ENCODE assay signal across 1 cellular context in the genomic region with DNA sequence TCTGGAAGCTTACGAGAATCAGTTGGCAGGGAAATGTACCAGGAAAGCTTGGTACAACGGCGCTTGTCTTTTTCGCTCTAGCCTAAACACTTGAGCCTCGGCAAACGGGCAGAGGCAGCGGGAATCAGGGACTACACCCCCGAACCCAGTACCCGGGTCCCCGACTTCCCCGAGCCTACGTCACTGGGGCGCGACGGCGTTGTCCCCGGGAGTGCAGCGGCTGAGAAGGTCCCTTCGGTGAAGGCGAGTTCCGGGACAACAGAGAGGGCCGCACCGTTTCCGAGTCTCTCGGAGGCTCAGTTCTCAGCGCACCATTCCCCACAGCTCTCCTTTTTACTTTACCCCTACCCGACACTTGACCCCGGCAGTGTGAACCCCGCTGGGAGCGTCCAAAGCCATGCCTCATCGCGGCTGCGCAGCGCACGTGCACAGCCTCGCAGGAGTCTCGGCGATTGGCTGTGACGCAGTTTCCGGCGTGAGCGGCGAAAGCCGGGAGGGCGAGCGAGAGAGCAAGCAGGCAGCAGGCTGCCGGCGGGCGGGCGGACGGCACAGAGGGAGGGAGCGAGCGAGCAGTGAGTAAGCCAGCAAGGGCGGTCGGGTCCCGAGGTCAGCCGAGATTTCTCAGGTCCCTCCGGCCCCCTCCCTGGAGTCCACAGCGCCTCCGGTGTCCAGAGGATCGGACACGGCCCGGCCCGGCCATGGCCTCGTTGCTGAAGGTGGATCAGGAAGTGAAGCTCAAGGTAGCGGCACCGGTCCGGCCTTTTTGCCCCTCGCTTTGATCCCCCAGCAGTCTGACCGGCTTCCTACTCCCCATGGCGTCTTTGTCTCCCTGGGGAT.
TF ChIP-seq lines count a peak whose summit lies in the region.

A gene with protein sequence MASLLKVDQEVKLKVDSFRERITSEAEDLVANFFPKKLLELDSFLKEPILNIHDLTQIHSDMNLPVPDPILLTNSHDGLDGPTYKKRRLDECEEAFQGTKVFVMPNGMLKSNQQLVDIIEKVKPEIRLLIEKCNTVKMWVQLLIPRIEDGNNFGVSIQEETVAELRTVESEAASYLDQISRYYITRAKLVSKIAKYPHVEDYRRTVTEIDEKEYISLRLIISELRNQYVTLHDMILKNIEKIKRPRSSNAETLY (plus strand): TSS at position 464 of the 837 bp plus-strand sequence. CDS start 235 bp downstream, at position 699.

TF ChIP-seq in K562, 482 proteins besides CTCF, POLR2A, EP300 and RAD21 (continued from another document and continues in another):
- TF ChIP-seq, protein P1, sequence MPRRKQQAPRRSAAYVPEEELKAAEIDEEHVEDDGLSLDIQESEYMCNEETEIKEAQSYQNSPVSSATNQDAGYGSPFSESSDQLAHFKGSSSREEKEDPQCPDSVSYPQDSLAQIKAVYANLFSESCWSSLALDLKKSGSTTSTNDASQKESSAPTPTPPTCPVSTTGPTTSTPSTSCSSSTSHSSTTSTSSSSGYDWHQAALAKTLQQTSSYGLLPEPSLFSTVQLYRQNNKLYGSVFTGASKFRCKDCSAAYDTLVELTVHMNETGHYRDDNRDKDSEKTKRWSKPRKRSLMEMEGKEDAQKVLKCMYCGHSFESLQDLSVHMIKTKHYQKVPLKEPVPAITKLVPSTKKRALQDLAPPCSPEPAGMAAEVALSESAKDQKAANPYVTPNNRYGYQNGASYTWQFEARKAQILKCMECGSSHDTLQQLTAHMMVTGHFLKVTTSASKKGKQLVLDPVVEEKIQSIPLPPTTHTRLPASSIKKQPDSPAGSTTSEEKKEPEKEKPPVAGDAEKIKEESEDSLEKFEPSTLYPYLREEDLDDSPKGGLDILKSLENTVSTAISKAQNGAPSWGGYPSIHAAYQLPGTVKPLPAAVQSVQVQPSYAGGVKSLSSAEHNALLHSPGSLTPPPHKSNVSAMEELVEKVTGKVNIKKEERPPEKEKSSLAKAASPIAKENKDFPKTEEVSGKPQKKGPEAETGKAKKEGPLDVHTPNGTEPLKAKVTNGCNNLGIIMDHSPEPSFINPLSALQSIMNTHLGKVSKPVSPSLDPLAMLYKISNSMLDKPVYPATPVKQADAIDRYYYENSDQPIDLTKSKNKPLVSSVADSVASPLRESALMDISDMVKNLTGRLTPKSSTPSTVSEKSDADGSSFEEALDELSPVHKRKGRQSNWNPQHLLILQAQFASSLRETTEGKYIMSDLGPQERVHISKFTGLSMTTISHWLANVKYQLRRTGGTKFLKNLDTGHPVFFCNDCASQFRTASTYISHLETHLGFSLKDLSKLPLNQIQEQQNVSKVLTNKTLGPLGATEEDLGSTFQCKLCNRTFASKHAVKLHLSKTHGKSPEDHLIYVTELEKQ (CRISPR knock-in tag; IDR thresholded peaks at IDR 0.05) = no peak
- TF ChIP-seq SMAD2 (IDR thresholded peaks at IDR 0.05; ENCODE audit: low read depth, low read length) (no peak), MED1 (CRISPR knock-in tag; IDR thresholded peaks at IDR 0.05; ENCODE audit: borderline replicate concordance) (no peak), MAFF (IDR thresholded peaks at IDR 0.05; ENCODE audit: low read length) (no peak), GATAD2A (IDR thresholded peaks at IDR 0.05) (no peak), MCM3 (IDR thresholded peaks at IDR 0.05) (no peak), SAFB (IDR thresholded peaks at IDR 0.05; ENCODE audit: borderline replicate concordance, low read depth, low read length) (no peak), ZC3H11A (IDR thresholded peaks at IDR 0.05; ENCODE audit: low read depth, low read length) (no peak), SMC3 (conservative IDR thresholded peaks at IDR 0.05; ENCODE audit: insufficient read depth, low read depth, low read length) (no peak), CBFA2T2 (conservative IDR thresholded peaks at IDR 0.05) (no peak; the same call in 1 of the 2 replicates), HOXB6 (CRISPR knock-in tag; IDR thresholded peaks at IDR 0.05; ENCODE audit: borderline replicate concordance) (no peak), POLR2AphosphoS5 (IDR thresholded peaks at IDR 0.05; ENCODE audit: control insufficient read depth, insufficient read depth, low read depth, low read length) (peak; percentile 77; the same call in 1 of the 2 replicates), SMARCA4 (IDR thresholded peaks at IDR 0.05) (no peak), MYNN (IDR thresholded peaks at IDR 0.05) (no peak), MYNN (CRISPR knock-in tag; IDR thresholded peaks at IDR 0.05) (no peak), RBM34 (IDR thresholded peaks at IDR 0.05; ENCODE audit: borderline replicate concordance, insufficient read depth, low read length) (no peak), ZKSCAN1 (IDR thresholded peaks at IDR 0.05; ENCODE audit: low read depth, low read length) (peak; percentile 61), MTA3 (IDR thresholded peaks at IDR 0.05; ENCODE audit: borderline replicate concordance) (peak; percentile 66; the same call in 1 of the 2 replicates), WHSC1 (IDR thresholded peaks at IDR 0.05; ENCODE audit: low read length) (no peak), ZBTB8A (IDR thresholded peaks at IDR 0.05; ENCODE audit: partially characterized antibody) (no peak), TOE1 (IDR thresholded peaks at IDR 0.05; ENCODE audit: borderline replicate concordance) (peak; percentile 81), TOE1 (CRISPR knock-in tag; IDR thresholded peaks at IDR 0.05; ENCODE audit: borderline replicate concordance, low read depth) (no peak), SIRT6 (IDR thresholded peaks at IDR 0.05; ENCODE audit: low read depth, low read length) (no peak), MECOM (CRISPR knock-in tag; IDR thresholded peaks at IDR 0.05) (no peak), ZNF165 (CRISPR knock-in tag; IDR thresholded peaks at IDR 0.05; ENCODE audit: borderline replicate concordance) (no peak), ZNF347 (CRISPR knock-in tag; IDR thresholded peaks at IDR 0.05; ENCODE audit: low read depth) (no peak), HCFC1 (IDR thresholded peaks at IDR 0.05; ENCODE audit: low read depth, low read length) (peak; percentile 81), ASH1L (IDR thresholded peaks at IDR 0.05; ENCODE audit: borderline replicate concordance, low read depth, partially characterized antibody) (peak; percentile 53), TCF7 (IDR thresholded peaks at IDR 0.05; ENCODE audit: borderline replicate concordance) (no peak), ZNF224 (CRISPR knock-in tag; IDR thresholded peaks at IDR 0.05) (no peak), PYGO2 (tag; IDR thresholded peaks at IDR 0.05) (no peak), SUPT5H (IDR thresholded peaks at IDR 0.05) (peak; percentile 95), TRIM24 (IDR thresholded peaks at IDR 0.05) (peak in 1 of 2 experiments; percentile 92; a peak in 3 of 4 replicates), TSC22D4 (tag; IDR thresholded peaks at IDR 0.05) (no peak), FOXA3 (CRISPR knock-in tag; conservative IDR thresholded peaks at IDR 0.05 in 1 of 2, IDR thresholded peaks at IDR 0.05 in 1 of 2) (peak in 1 of 2 experiments; percentile 36; a peak in 1 of 4 replicates)
- TF ChIP-seq, protein P2, sequence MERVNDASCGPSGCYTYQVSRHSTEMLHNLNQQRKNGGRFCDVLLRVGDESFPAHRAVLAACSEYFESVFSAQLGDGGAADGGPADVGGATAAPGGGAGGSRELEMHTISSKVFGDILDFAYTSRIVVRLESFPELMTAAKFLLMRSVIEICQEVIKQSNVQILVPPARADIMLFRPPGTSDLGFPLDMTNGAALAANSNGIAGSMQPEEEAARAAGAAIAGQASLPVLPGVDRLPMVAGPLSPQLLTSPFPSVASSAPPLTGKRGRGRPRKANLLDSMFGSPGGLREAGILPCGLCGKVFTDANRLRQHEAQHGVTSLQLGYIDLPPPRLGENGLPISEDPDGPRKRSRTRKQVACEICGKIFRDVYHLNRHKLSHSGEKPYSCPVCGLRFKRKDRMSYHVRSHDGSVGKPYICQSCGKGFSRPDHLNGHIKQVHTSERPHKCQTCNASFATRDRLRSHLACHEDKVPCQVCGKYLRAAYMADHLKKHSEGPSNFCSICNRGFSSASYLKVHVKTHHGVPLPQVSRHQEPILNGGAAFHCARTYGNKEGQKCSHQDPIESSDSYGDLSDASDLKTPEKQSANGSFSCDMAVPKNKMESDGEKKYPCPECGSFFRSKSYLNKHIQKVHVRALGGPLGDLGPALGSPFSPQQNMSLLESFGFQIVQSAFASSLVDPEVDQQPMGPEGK (CRISPR knock-in tag; IDR thresholded peaks at IDR 0.05; ENCODE audit: borderline replicate concordance) = no peak
- TF ChIP-seq, protein P3, sequence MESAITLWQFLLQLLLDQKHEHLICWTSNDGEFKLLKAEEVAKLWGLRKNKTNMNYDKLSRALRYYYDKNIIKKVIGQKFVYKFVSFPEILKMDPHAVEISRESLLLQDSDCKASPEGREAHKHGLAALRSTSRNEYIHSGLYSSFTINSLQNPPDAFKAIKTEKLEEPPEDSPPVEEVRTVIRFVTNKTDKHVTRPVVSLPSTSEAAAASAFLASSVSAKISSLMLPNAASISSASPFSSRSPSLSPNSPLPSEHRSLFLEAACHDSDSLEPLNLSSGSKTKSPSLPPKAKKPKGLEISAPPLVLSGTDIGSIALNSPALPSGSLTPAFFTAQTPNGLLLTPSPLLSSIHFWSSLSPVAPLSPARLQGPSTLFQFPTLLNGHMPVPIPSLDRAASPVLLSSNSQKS (CRISPR knock-in tag; IDR thresholded peaks at IDR 0.05) = no peak
- TF ChIP-seq, protein P4, sequence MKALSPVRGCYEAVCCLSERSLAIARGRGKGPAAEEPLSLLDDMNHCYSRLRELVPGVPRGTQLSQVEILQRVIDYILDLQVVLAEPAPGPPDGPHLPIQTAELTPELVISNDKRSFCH (CRISPR knock-in tag; IDR thresholded peaks at IDR 0.05) = no peak
- TF ChIP-seq, protein P4 (tag; IDR thresholded peaks at IDR 0.05) = no peak
- TF ChIP-seq, protein P5, sequence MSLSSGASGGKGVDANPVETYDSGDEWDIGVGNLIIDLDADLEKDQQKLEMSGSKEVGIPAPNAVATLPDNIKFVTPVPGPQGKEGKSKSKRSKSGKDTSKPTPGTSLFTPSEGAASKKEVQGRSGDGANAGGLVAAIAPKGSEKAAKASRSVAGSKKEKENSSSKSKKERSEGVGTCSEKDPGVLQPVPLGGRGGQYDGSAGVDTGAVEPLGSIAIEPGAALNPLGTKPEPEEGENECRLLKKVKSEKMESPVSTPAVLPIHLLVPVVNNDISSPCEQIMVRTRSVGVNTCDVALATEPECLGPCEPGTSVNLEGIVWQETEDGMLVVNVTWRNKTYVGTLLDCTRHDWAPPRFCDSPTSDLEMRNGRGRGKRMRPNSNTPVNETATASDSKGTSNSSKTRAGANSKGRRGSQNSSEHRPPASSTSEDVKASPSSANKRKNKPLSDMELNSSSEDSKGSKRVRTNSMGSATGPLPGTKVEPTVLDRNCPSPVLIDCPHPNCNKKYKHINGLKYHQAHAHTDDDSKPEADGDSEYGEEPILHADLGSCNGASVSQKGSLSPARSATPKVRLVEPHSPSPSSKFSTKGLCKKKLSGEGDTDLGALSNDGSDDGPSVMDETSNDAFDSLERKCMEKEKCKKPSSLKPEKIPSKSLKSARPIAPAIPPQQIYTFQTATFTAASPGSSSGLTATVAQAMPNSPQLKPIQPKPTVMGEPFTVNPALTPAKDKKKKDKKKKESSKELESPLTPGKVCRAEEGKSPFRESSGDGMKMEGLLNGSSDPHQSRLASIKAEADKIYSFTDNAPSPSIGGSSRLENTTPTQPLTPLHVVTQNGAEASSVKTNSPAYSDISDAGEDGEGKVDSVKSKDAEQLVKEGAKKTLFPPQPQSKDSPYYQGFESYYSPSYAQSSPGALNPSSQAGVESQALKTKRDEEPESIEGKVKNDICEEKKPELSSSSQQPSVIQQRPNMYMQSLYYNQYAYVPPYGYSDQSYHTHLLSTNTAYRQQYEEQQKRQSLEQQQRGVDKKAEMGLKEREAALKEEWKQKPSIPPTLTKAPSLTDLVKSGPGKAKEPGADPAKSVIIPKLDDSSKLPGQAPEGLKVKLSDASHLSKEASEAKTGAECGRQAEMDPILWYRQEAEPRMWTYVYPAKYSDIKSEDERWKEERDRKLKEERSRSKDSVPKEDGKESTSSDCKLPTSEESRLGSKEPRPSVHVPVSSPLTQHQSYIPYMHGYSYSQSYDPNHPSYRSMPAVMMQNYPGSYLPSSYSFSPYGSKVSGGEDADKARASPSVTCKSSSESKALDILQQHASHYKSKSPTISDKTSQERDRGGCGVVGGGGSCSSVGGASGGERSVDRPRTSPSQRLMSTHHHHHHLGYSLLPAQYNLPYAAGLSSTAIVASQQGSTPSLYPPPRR (CRISPR knock-in tag; IDR thresholded peaks at IDR 0.05; ENCODE audit: borderline replicate concordance) = no peak
- TF ChIP-seq, protein P6, sequence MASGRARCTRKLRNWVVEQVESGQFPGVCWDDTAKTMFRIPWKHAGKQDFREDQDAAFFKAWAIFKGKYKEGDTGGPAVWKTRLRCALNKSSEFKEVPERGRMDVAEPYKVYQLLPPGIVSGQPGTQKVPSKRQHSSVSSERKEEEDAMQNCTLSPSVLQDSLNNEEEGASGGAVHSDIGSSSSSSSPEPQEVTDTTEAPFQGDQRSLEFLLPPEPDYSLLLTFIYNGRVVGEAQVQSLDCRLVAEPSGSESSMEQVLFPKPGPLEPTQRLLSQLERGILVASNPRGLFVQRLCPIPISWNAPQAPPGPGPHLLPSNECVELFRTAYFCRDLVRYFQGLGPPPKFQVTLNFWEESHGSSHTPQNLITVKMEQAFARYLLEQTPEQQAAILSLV (tag; IDR thresholded peaks at IDR 0.05) = no peak
- TF ChIP-seq, protein P7, sequence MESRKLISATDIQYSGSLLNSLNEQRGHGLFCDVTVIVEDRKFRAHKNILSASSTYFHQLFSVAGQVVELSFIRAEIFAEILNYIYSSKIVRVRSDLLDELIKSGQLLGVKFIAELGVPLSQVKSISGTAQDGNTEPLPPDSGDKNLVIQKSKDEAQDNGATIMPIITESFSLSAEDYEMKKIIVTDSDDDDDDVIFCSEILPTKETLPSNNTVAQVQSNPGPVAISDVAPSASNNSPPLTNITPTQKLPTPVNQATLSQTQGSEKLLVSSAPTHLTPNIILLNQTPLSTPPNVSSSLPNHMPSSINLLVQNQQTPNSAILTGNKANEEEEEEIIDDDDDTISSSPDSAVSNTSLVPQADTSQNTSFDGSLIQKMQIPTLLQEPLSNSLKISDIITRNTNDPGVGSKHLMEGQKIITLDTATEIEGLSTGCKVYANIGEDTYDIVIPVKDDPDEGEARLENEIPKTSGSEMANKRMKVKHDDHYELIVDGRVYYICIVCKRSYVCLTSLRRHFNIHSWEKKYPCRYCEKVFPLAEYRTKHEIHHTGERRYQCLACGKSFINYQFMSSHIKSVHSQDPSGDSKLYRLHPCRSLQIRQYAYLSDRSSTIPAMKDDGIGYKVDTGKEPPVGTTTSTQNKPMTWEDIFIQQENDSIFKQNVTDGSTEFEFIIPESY (CRISPR knock-in tag; IDR thresholded peaks at IDR 0.05) = no peak
- TF ChIP-seq, protein P8, sequence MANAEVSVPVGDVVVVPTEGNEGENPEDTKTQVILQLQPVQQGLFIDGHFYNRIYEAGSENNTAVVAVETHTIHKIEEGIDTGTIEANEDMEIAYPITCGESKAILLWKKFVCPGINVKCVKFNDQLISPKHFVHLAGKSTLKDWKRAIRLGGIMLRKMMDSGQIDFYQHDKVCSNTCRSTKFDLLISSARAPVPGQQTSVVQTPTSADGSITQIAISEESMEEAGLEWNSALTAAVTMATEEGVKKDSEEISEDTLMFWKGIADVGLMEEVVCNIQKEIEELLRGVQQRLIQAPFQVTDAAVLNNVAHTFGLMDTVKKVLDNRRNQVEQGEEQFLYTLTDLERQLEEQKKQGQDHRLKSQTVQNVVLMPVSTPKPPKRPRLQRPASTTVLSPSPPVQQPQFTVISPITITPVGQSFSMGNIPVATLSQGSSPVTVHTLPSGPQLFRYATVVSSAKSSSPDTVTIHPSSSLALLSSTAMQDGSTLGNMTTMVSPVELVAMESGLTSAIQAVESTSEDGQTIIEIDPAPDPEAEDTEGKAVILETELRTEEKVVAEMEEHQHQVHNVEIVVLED (CRISPR knock-in tag; IDR thresholded peaks at IDR 0.05) = peak; percentile 67
